Comparison of ENCODE assay signal across 1 cellular context in the genomic region with DNA sequence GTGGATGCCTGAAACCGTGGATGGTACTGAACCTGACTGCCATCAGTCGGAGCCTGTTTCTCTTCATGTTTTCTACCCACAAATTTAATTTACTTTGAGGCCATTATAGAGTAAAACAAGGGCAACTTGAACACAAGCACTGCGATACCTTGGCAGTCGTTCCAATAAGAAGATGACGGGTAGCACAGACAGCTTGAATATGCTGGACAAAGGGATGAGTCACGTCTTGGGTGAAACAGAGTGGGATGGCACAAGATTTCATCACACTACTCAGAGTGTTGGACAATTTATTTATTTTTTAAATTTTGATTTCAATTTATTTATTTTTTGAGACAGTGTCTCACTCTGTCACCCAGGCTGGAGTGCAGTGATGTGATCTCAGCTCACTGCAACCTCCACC.
TF ChIP-seq lines count a peak whose summit lies in the region.

No MANE protein-coding gene starts in this region.

TF ChIP-seq in IMR-90, 13 proteins besides CTCF, POLR2A, EP300 and RAD21:
- TF ChIP-seq CEBPB (IDR thresholded peaks at IDR 0.05; ENCODE audit: low read depth, low read length): 0 out of 2 replicates have a peak, but pooled peaks have one; percentile 29
- no peak for TF ChIP-seq RCOR1 (IDR thresholded peaks at IDR 0.05; ENCODE audit: insufficient replicate concordance, low read length)
